In the genomic region with DNA sequence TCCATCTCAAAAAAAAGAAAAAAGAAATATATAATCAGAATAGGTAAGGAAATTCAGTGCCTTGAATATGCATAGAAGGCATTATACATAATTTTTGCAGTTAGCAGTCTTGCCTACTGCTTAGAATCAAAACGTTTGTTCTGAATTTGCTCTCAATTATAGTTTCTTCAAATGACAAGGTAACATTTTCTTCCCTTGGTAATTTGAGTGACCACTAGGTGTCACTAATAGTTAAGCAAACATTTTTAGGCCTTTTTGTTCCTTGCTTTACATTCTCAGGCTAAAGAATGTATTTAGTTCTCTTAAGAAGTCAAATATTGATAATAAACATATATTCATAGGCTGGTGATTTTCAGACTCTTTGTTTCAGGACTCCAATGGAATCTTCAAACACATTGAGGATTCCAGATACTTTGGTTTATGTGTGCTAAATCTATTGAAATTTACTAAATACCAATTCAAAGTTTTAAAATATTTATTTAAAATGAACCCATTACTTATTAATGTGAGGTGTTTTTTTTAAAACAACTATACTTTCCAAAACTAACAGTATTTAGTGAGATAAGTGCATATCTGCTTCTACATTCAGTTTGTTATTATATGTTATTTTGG, we compare ENCODE assay signal across 8 cellular contexts. TPM values are rescaled to one million over a fixed set of nuclear protein-coding genes. Genes with fewer than 3 reads are reported as not detected.
DNase-seq lines count a peak whose midpoint lies in the region; ATAC-seq and TF ChIP-seq lines count a peak whose summit lies in the region.

No MANE protein-coding gene starts in this region.

- in situ Hi-C loops in astrocyte of the spinal cord (cut with HindIII; ENCODE audit: low sequenced_read_pairs), result no loop called here

- 4 to 9% (median 6%) methylated on average over 1 of the region's 1 CpG for WGBS in heart left ventricle, 4 donors
- WGBS in right cardiac atrium, result 6% methylated on average over 1 of the region's 1 CpG

- H3K4me1 ChIP-seq in heart left ventricle (peaks cover 0 to 4% (median 0%) of the 10 kb centered on the region in 12 donors), right cardiac atrium (ENCODE audit: control insufficient read depth, insufficient read depth, low read length) (no peaks in the 10 kb centered on the region)

- ATAC-seq in heart left ventricle, result no peak
- no peak for ATAC-seq in right cardiac atrium
- ATAC-seq in left lobe of liver, result peak; percentile 83
- ATAC-seq in GM21526 (IDR thresholded peaks at IDR 0.05; ENCODE audit: low FRiP score, unreplicated experiment), result no peak

- DNase-seq in heart left ventricle (no peak), right cardiac atrium (no peak), NCI-H1694 treated with DMSO at 0.1 percent for 48 hours (lab: John Stamatoyannopoulos, UW) (peak; percentile 33), astrocyte of the spinal cord (ENCODE audit: low read depth, low spot score) (peak; percentile 67), left lobe of liver (ENCODE audit: low spot score) (no peak), COLO668 (lab: John Stamatoyannopoulos, UW; ENCODE audit: unreplicated experiment) (no peak), ecto neural progenitor cell (ENCODE audit: low spot score) (no peak)

- H3K36me3 ChIP-seq in heart left ventricle, result peaks cover 0 to 75% (median 56%) of the 10 kb centered on the region in 9 donors

- no peaks in the 10 kb centered on the region for H3K9me3 ChIP-seq in heart left ventricle
- no peaks in the 10 kb centered on the region for H3K9me3 ChIP-seq in right cardiac atrium (ENCODE audit: control insufficient read depth, low read length)

- no peak for TF ChIP-seq POLR2A in heart left ventricle (IDR thresholded peaks at IDR 0.05)

- H3K27ac ChIP-seq in heart left ventricle, result no peak overlapping the region
- no peak overlapping the region for H3K27ac ChIP-seq in right cardiac atrium (ENCODE audit: low read length)

- H3K27me3 ChIP-seq in heart left ventricle, result no peaks in the 10 kb centered on the region
- H3K27me3 ChIP-seq in right cardiac atrium (ENCODE audit: control insufficient read depth, insufficient read depth), result no peaks in the 10 kb centered on the region

- H3K4me3 ChIP-seq in heart left ventricle (no peak overlapping the region), right cardiac atrium (ENCODE audit: low read length) (no peak overlapping the region), astrocyte of the spinal cord (ENCODE audit: low read depth, low read length) (no peak overlapping the region)

- intact Hi-C loops in heart left ventricle (cut with DNase I) (loop anchor here (1.0 to 10.0 kb wide), 6 partner anchors 102 to 724 kb away; no protein-coding TSS in a partner anchor), right cardiac atrium (cut with DNase I) (loop anchor here in 2 of 4 donors (5.0 kb wide), 1 partner anchor 107 kb away; no protein-coding TSS in a partner anchor)

- TF ChIP-seq CTCF in heart left ventricle (IDR thresholded peaks at IDR 0.05), result peak; percentile 51 to 77 (median 66)
- peak; percentile 55 for TF ChIP-seq CTCF in astrocyte of the spinal cord (IDR thresholded peaks at IDR 0.05; ENCODE audit: low read depth, low read length)

RNA-seq across cellular contexts. Expression of a gene that starts 55.0 kb away (rescaled TPM):
- total RNA-seq in heart left ventricle, result 1 to 10 TPM in 1 of 9 donors, under 1 TPM in 5, not detected in 3; 0.12 to 1.0 (median 0.51) TPM
- under 1 TPM; 0.17 to 0.38 TPM for polyA plus RNA-seq in heart left ventricle
- total RNA-seq in right cardiac atrium, result 1 to 10 TPM in 2 of 4 donors, under 1 TPM in 2; 0.62 to 1.1 (median 1.0) TPM
- 0.75 TPM for polyA plus RNA-seq in right cardiac atrium
- 26.1 TPM for total RNA-seq in left lobe of liver

Comparison
In these comparisons a context has a peak if more than half of its experiments do, and no peak if none do; other contexts are left out.
1. DNase-seq: peak in NCI-H1694 treated with DMSO at 0.1 percent for 48 hours (single experiment) and astrocyte of the spinal cord (single experiment); none in heart left ventricle (0 of 5), right cardiac atrium (0 of 3), left lobe of liver (single experiment), COLO668 (single experiment) and ecto neural progenitor cell (single experiment).
2. RNA of a gene that starts 55.0 kb away (total RNA-seq): 26.1 TPM in left lobe of liver (single experiment); 0.62 to 1.1 TPM in right cardiac atrium and 0.12 to 1.0 TPM in heart left ventricle; every median in the first group is over 10 times any median in the second.